ENCODE assay signal across 8 cellular contexts in genomic region chr15:59803293-59803966, GRCh38.
DNase-seq lines count a peak whose midpoint lies in the region; ATAC-seq, FAIRE-seq and TF ChIP-seq lines count a peak whose summit lies in the region.
"Not testable (repeated sequence)": the region's sequence is repeated elsewhere in the genome, so short reads cannot be mapped to it uniquely, and the experiment has no call there.

No MANE protein-coding gene starts in this region.

- H3K4me1 ChIP-seq in iPS-18a (ENCODE audit: control insufficient read depth, low read depth, low read length); small intestine (ENCODE audit: control insufficient read depth in 2 of 2, insufficient read depth in 1 of 2, low read depth in 1 of 2, low read length in 1 of 2): not testable (repeated sequence)

- TF ChIP-seq CTCF in Calu3 (IDR thresholded peaks at IDR 0.05; ENCODE audit: unreplicated experiment); WTC11 (IDR thresholded peaks at IDR 0.05): not testable (repeated sequence)

- H3K9me3 ChIP-seq in iPS-18a (ENCODE audit: control insufficient read depth, low read depth, low read length); small intestine (ENCODE audit: control insufficient read depth, low read depth): not testable (repeated sequence)

- peak overlapping the region; percentile 68 for H3K4me3 Mint-ChIP-seq in Calu3 (ENCODE audit: low read depth, unreplicated experiment)
- H3K4me3 Mint-ChIP-seq in WTC11 = peak overlapping the region; percentile 67
- H3K4me3 Mint-ChIP-seq in central memory CD8-positive, alpha-beta T cell = peak overlapping the region; percentile 80

- not testable (repeated sequence) for H3K9me3 Mint-ChIP-seq in Calu3 (ENCODE audit: low read depth, unreplicated experiment); WTC11
- peaks cover 12% of the 10 kb centered on the region for H3K9me3 Mint-ChIP-seq in central memory CD8-positive, alpha-beta T cell

- DNase-seq in Calu3 = peak; percentile 67
- DNase-seq in NCI-H2029 (lab: John Stamatoyannopoulos, UW) = peak; percentile 0
- peak; percentile 61 for DNase-seq in WTC11 (ENCODE audit: low spot score)
- DNase-seq in activated T-cell treated with anti-CD3 and anti-CD28 coated beads for 48 hours (ENCODE audit: low read depth) = peak; percentile 39
- DNase-seq in central memory CD8-positive, alpha-beta T cell (ENCODE audit: low spot score in 2 of 2) = peak; percentile 58 to 76
- peak; percentile 18 for DNase-seq in small intestine
- peak; percentile 43 to 46 for DNase-seq in stimulated activated CD8-positive, alpha-beta memory T cell treated with anti-CD3 and anti-CD28 coated beads, Interleukin-7, amount 100 ng/mL, for 4 hours (ENCODE audit: low read depth in 2 of 2)

- H3K27ac Mint-ChIP-seq in Calu3 (ENCODE audit: unreplicated experiment) = peak overlapping the region; percentile 53
- H3K27ac Mint-ChIP-seq in WTC11 = peak overlapping the region; percentile 76; the same call in 1 of the 2 replicates
- H3K27ac Mint-ChIP-seq in central memory CD8-positive, alpha-beta T cell (ENCODE audit: low read depth) = peak overlapping the region; percentile 91

- BruUV-seq in Calu3 (replicated peaks; lab: Mats Ljungman, UMichigan) = not testable (repeated sequence)

- WGBS in small intestine, 3 donors = 45 to 47% (median 47%) methylated on average over 19 of the region's 19 CpGs

- intact Hi-C loops in Calu3 (cut with micrococcal nuclease; ENCODE audit: unreplicated experiment) = not testable (repeated sequence)

- not testable (repeated sequence) for H3K27me3 ChIP-seq in iPS-18a (ENCODE audit: control insufficient read depth, insufficient read depth, low read length); small intestine (ENCODE audit: control insufficient read depth in 2 of 2, insufficient read depth in 2 of 2, low read length in 2 of 2)

- ATAC-seq in WTC11 = not testable (repeated sequence)
- ATAC-seq in central memory CD8-positive, alpha-beta T cell (replicated peaks; ENCODE audit: extremely low read depth, poor library complexity, severe bottlenecking) = peak; percentile 75

- not testable (repeated sequence) for H3K36me3 ChIP-seq in iPS-18a (ENCODE audit: control insufficient read depth, low read depth, low read length); small intestine (ENCODE audit: control insufficient read depth in 2 of 2, insufficient read depth in 2 of 2, low read length in 2 of 2)

- H3K9ac ChIP-seq in iPS-18a (ENCODE audit: low read length) = not testable (repeated sequence)

- CTCF ChIA-PET in Calu3 (lab: Charles Lee) (interaction anchor here (0.6 to 1.0 kb wide), 2 partner anchors 16 to 175 kb away, joined by 3 to 7 read pairs; no protein-coding TSS in a partner anchor), WTC11 (lab: Charles Lee) (interaction anchor here (0.8 to 2.1 kb wide), 6 partner anchors 9 to 525 kb away, joined by 3 to 10 read pairs (median 5); no protein-coding TSS in a partner anchor)

- not testable (repeated sequence) for H3K36me3 Mint-ChIP-seq in Calu3 (ENCODE audit: insufficient read depth, unreplicated experiment); WTC11; central memory CD8-positive, alpha-beta T cell (ENCODE audit: insufficient read depth)

- peak overlapping the region; percentile 46 for H3K4me3 ChIP-seq in iPS-18a (ENCODE audit: low read length)
- not testable (repeated sequence) for H3K4me3 ChIP-seq in small intestine (ENCODE audit: low read depth in 1 of 2, low read length in 2 of 2)

- POLR2A ChIA-PET in WTC11 (lab: Charles Lee) = interaction anchor here (0.5 to 0.6 kb wide), 4 partner anchors 43 to 1250 kb away, joined by 3 to 6 read pairs (median 4); no protein-coding TSS in a partner anchor

- H3K27me3 Mint-ChIP-seq in Calu3 (ENCODE audit: unreplicated experiment) (peaks cover 30% of the 10 kb centered on the region), WTC11 (ENCODE audit: low read depth) (peaks cover 16% of the 10 kb centered on the region)
- H3K27me3 Mint-ChIP-seq in central memory CD8-positive, alpha-beta T cell = not testable (repeated sequence)

- peaks cover 21% of the 10 kb centered on the region for H3K4me1 Mint-ChIP-seq in Calu3 (ENCODE audit: low read depth, unreplicated experiment)
- H3K4me1 Mint-ChIP-seq in WTC11 = peaks cover 17% of the 10 kb centered on the region
- H3K4me1 Mint-ChIP-seq in central memory CD8-positive, alpha-beta T cell = peaks cover 39% of the 10 kb centered on the region

- not testable (repeated sequence) for FAIRE-seq in small intestine (lab: Jason Lieb, UNC)

- H3K27ac ChIP-seq in iPS-18a (ENCODE audit: low read length); small intestine (ENCODE audit: low read depth in 1 of 2, low read length in 1 of 2): not testable (repeated sequence)

TF ChIP-seq in WTC11, 78 proteins besides CTCF, POLR2A, EP300 and RAD21:
- TF ChIP-seq NR3C1 (CRISPR knock-in tag; conservative IDR thresholded peaks at IDR 0.05; ENCODE audit: low read depth) (peak; percentile 74; the same call in 1 of the 2 replicates), FOXK1 (CRISPR knock-in tag; IDR thresholded peaks at IDR 0.05) (peak; percentile 97), CREB1 (CRISPR knock-in tag; IDR thresholded peaks at IDR 0.05) (peak; percentile 68; the same call in 1 of the 2 replicates), FOXP1 (CRISPR knock-in tag; IDR thresholded peaks at IDR 0.05; ENCODE audit: borderline replicate concordance) (peak; percentile 85; the same call in 1 of the 2 replicates), ZBTB21 (CRISPR knock-in tag; IDR thresholded peaks at IDR 0.05; ENCODE audit: borderline replicate concordance) (peak; percentile 57; the same call in 1 of the 2 replicates), FOXP4 (CRISPR knock-in tag; IDR thresholded peaks at IDR 0.05) (peak; percentile 66; the same call in 1 of the 2 replicates), ZNF281 (CRISPR knock-in tag; IDR thresholded peaks at IDR 0.05) (peak; percentile 87), TEAD1 (CRISPR knock-in tag; IDR thresholded peaks at IDR 0.05) (0 out of 2 replicates have a peak, but pooled peaks have one; percentile 26), SP1 (CRISPR knock-in tag; conservative IDR thresholded peaks at IDR 0.05) (0 out of 2 replicates have a peak, but pooled peaks have one; percentile 52)
- TF ChIP-seq, protein P1, sequence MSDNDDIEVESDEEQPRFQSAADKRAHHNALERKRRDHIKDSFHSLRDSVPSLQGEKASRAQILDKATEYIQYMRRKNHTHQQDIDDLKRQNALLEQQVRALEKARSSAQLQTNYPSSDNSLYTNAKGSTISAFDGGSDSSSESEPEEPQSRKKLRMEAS (CRISPR knock-in tag; IDR thresholded peaks at IDR 0.05) = peak; percentile 52; the same call in 1 of the 2 replicates
- TF ChIP-seq, protein P2, sequence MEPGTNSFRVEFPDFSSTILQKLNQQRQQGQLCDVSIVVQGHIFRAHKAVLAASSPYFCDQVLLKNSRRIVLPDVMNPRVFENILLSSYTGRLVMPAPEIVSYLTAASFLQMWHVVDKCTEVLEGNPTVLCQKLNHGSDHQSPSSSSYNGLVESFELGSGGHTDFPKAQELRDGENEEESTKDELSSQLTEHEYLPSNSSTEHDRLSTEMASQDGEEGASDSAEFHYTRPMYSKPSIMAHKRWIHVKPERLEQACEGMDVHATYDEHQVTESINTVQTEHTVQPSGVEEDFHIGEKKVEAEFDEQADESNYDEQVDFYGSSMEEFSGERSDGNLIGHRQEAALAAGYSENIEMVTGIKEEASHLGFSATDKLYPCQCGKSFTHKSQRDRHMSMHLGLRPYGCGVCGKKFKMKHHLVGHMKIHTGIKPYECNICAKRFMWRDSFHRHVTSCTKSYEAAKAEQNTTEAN (CRISPR knock-in tag; IDR thresholded peaks at IDR 0.05) = 0 out of 2 replicates have a peak, but pooled peaks have one; percentile 72

Comparison
In these comparisons a context has a peak if more than half of its experiments do, and no peak if none do; other contexts are left out.
1. DNase-seq: peak in every context shown above with its lines; median percentile 67 in Calu3; 67 in central memory CD8-positive, alpha-beta T cell; 61 in WTC11; 44 in stimulated activated CD8-positive, alpha-beta memory T cell treated with anti-CD3 and anti-CD28 coated beads, Interleukin-7, amount 100 ng/mL, for 4 hours; 39 in activated T-cell treated with anti-CD3 and anti-CD28 coated beads for 48 hours; 18 in small intestine; 0 in NCI-H2029.